In genomic region chr12:80936353-80936641, GRCh38 we compare ENCODE assay signal across 8 cellular contexts. TPM values are rescaled to one million over a fixed set of nuclear protein-coding genes. Genes with fewer than 3 reads are reported as not detected.
DNase-seq lines count a peak whose midpoint lies in the region; ATAC-seq, FAIRE-seq and TF ChIP-seq lines count a peak whose summit lies in the region.

No MANE protein-coding gene starts in this region.

- no peaks in the 10 kb centered on the region for H3K9me3 Mint-ChIP-seq in stimulated activated memory B cell treated with anti-CD40 and anti-IgM and Interleukin-4, amounts not matched to agents 10 μg/mL and 1 μg/mL and 100 μg/mL, for 72 hours

- H2BK12ac ChIP-seq in trophoblast cell (ENCODE audit: low read length) = no peak overlapping the region

- no peaks in the 10 kb centered on the region for H3K79me1 ChIP-seq in trophoblast cell (ENCODE audit: low read length)

- no peak overlapping the region for H3K23ac ChIP-seq in trophoblast cell (ENCODE audit: low read length)

- H3K4me3 ChIP-seq in fibroblast of mammary gland (ENCODE audit: control insufficient read depth, low read depth, low read length) (peak overlapping the region; percentile 76), trophoblast cell (ENCODE audit: low read depth, low read length) (peak overlapping the region; percentile 78)

- H3K4me1 ChIP-seq in trophoblast cell (ENCODE audit: control insufficient read depth in 1 of 2, insufficient read depth in 2 of 2, low read length in 2 of 2) = peaks cover 0 to 4% of the 10 kb centered on the region in 2 experiments

- no peak overlapping the region for H4K12ac ChIP-seq in trophoblast cell (ENCODE audit: low read depth, low read length)

- no peak for ATAC-seq in HG02870 (IDR thresholded peaks at IDR 0.05; ENCODE audit: unreplicated experiment)
- no peak for ATAC-seq in HG03108 (IDR thresholded peaks at IDR 0.05; ENCODE audit: unreplicated experiment)
- no peak for ATAC-seq in stimulated activated memory B cell treated with anti-CD40 and anti-IgM and Interleukin-4, amounts not matched to agents 10 μg/mL and 1 μg/mL and 100 μg/mL, for 72 hours

- no peak overlapping the region for H3K18ac ChIP-seq in trophoblast cell (ENCODE audit: low read length)

- peak overlapping the region; percentile 99 for H3K4me2 ChIP-seq in trophoblast cell (ENCODE audit: low read length)

- H3K9me3 ChIP-seq in trophoblast cell (ENCODE audit: insufficient read depth, low read depth, low read length) = no peaks in the 10 kb centered on the region

- peaks cover 3% of the 10 kb centered on the region for H3K27me3 ChIP-seq in trophoblast cell (ENCODE audit: insufficient read depth, low read length)

- no peak overlapping the region for H3K14ac ChIP-seq in trophoblast cell (ENCODE audit: low read length)

- peaks cover 23% of the 10 kb centered on the region for H3K27me3 Mint-ChIP-seq in stimulated activated memory B cell treated with anti-CD40 and anti-IgM and Interleukin-4, amounts not matched to agents 10 μg/mL and 1 μg/mL and 100 μg/mL, for 72 hours

- H3K36me3 ChIP-seq in trophoblast cell (ENCODE audit: control insufficient read depth in 1 of 2, insufficient read depth in 2 of 2, low read length in 2 of 2) = no peaks in the 10 kb centered on the region

- no peaks in the 10 kb centered on the region for H3K79me2 ChIP-seq in trophoblast cell (ENCODE audit: control insufficient read depth, insufficient read depth, low read length, poor library complexity)

- peak; percentile 36 for FAIRE-seq in GM18507 (lab: Jason Lieb, UNC)

- no peak overlapping the region for H2AK5ac ChIP-seq in trophoblast cell (ENCODE audit: low read length)

- H2BK5ac ChIP-seq in trophoblast cell (ENCODE audit: low read depth, low read length, poor library complexity) = no peak overlapping the region

- no peaks in the 10 kb centered on the region for H3K36me3 Mint-ChIP-seq in stimulated activated memory B cell treated with anti-CD40 and anti-IgM and Interleukin-4, amounts not matched to agents 10 μg/mL and 1 μg/mL and 100 μg/mL, for 72 hours

- H4K8ac ChIP-seq in trophoblast cell (ENCODE audit: low read depth, low read length) = no peak overlapping the region

- H2AFZ ChIP-seq in trophoblast cell (ENCODE audit: insufficient read depth, low read length, poor library complexity) = peak overlapping the region; percentile 56

- WGBS in trophoblast cell (ENCODE audit: extremely low coverage, insufficient coverage, insufficient read length) = no CpG with 5 or more reads among the region's 11 CpGs

- no peak overlapping the region for H4K91ac ChIP-seq in trophoblast cell (ENCODE audit: low read depth, low read length)

- H3K27ac ChIP-seq in trophoblast cell (ENCODE audit: low read depth, low read length) = no peak overlapping the region

- H3K4ac ChIP-seq in trophoblast cell (ENCODE audit: low read depth, low read length) = no peak overlapping the region

- H3K9ac ChIP-seq in trophoblast cell (ENCODE audit: low read length) = no peak overlapping the region

- DNase-seq in GM18507 (ENCODE audit: extremely low spot score, insufficient read length, low read depth) = no peak
- peak; percentile 30 for DNase-seq in NCI-H524 treated with DMSO at 0.1 percent for 48 hours (lab: John Stamatoyannopoulos, UW)
- DNase-seq in fibroblast of mammary gland (ENCODE audit: low read depth) = no peak
- peak in 1 of 2 donors; percentile 7 for DNase-seq in trophoblast cell
- no peak for DNase-seq in SKM-1 (lab: John Stamatoyannopoulos, UW; ENCODE audit: unreplicated experiment)

- H2BK120ac ChIP-seq in trophoblast cell (ENCODE audit: insufficient read depth, low read length, poor library complexity) = no peak overlapping the region

- H3K4me1 Mint-ChIP-seq in stimulated activated memory B cell treated with anti-CD40 and anti-IgM and Interleukin-4, amounts not matched to agents 10 μg/mL and 1 μg/mL and 100 μg/mL, for 72 hours = no peaks in the 10 kb centered on the region

- no peak for TF ChIP-seq CTCF in fibroblast of mammary gland (conservative IDR thresholded peaks at IDR 0.05; ENCODE audit: control insufficient read depth, insufficient read depth, low read depth, low read length)

- H3K27ac Mint-ChIP-seq in stimulated activated memory B cell treated with anti-CD40 and anti-IgM and Interleukin-4, amounts not matched to agents 10 μg/mL and 1 μg/mL and 100 μg/mL, for 72 hours = no peak overlapping the region

- no peak overlapping the region for H3K4me3 Mint-ChIP-seq in stimulated activated memory B cell treated with anti-CD40 and anti-IgM and Interleukin-4, amounts not matched to agents 10 μg/mL and 1 μg/mL and 100 μg/mL, for 72 hours

RNA-seq across cellular contexts. Expression of gene LIN7A, which starts 1.4 kb away (rescaled TPM):
- polyA plus RNA-seq in trophoblast cell (2013) = 0.90 and 0.93 TPM in 2 replicates
